ENCODE assay signal across 20 cellular contexts in the genomic region with DNA sequence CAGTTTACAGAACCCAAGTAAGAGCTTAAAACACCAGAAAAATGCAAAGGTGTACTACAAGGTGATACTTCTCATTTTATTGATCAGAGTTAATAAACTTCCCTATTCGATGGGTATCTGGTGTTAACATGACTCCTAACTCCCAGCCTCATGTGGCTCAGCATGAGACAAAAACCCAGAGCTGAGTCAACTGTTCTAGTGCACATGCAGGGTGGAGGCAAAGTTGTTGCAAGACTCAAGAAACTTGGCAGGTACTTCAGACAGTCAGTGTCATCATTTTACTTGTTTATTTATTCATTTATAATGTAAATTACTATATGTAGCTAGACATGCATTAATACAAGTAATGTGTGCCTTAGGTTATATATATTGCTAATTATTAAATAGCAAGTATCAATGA.
DNase-seq lines count a peak whose midpoint lies in the region; FAIRE-seq and TF ChIP-seq lines count a peak whose summit lies in the region.
"Had no signal": no experiment of that assay in that cellular context is flagged by ENCODE, and none has a peak within 500 bp of the region (broad histone marks: within the 10 kb centered on the region; RNA-seq: fewer than 3 reads in every experiment).

No MANE protein-coding gene starts in this region.

- H3K36me3 ChIP-seq in ACC112 (ENCODE audit: insufficient read depth, low read length) = no peaks in the 10 kb centered on the region
- H3K36me3 ChIP-seq in astrocyte (ENCODE audit: insufficient read depth, low read length) = no peaks in the 10 kb centered on the region
- no peaks in the 10 kb centered on the region for H3K36me3 ChIP-seq in small intestine (ENCODE audit: control insufficient read depth in 2 of 2, insufficient read depth in 2 of 2, low read length in 2 of 2)
- H3K36me3 ChIP-seq in right atrium auricular region = no peaks in the 10 kb centered on the region
- no peaks in the 10 kb centered on the region for H3K36me3 ChIP-seq in ascending aorta
- H3K36me3 ChIP-seq: gastroesophageal sphincter, prostate gland, uterus had no signal

- H3K9ac ChIP-seq in astrocyte (ENCODE audit: low read length) = no peak overlapping the region

- no peak overlapping the region for H3K27ac Mint-ChIP-seq in astrocyte (ENCODE audit: unreplicated experiment)
- H3K27ac Mint-ChIP-seq: naive thymus-derived CD4-positive, alpha-beta T cell had no signal

- H3K4me1 Mint-ChIP-seq in astrocyte (ENCODE audit: low read depth, unreplicated experiment) = peaks cover 10% of the 10 kb centered on the region
- H3K4me1 Mint-ChIP-seq: naive thymus-derived CD4-positive, alpha-beta T cell had no signal

- no peak overlapping the region for H2AFZ ChIP-seq in ACC112 (ENCODE audit: low read length, unreplicated experiment)
- no peak overlapping the region for H2AFZ ChIP-seq in astrocyte (ENCODE audit: low read depth, low read length)

- no peaks in the 10 kb centered on the region for H3K36me3 Mint-ChIP-seq in astrocyte (ENCODE audit: low read depth, unreplicated experiment)
- H3K36me3 Mint-ChIP-seq: naive thymus-derived CD4-positive, alpha-beta T cell had no signal

- TF ChIP-seq CTCF in HFF-Myc (IDR thresholded peaks at IDR 0.05; ENCODE audit: low read depth, low read length, missing control alignments) (no peak), astrocyte (IDR thresholded peaks at IDR 0.05; ENCODE audit: insufficient read depth, low read depth, low read length) (no peak), fibroblast of the aortic adventitia (IDR thresholded peaks at IDR 0.05; ENCODE audit: insufficient read depth, low read length) (no peak), right atrium auricular region (IDR thresholded peaks at IDR 0.05) (no peak), ascending aorta (IDR thresholded peaks at IDR 0.05) (no peak)

- intact Hi-C loops in ascending aorta (cut with DNase I) = no loop called here

- no peaks in the 10 kb centered on the region for H3K27me3 ChIP-seq in ACC112 (ENCODE audit: insufficient read depth, low read length)
- no peaks in the 10 kb centered on the region for H3K27me3 ChIP-seq in astrocyte (ENCODE audit: insufficient read depth, low read length)
- H3K27me3 ChIP-seq in small intestine (ENCODE audit: control insufficient read depth in 2 of 2, insufficient read depth in 2 of 2, low read length in 2 of 2) = no peaks in the 10 kb centered on the region
- no peaks in the 10 kb centered on the region for H3K27me3 ChIP-seq in right atrium auricular region
- H3K27me3 ChIP-seq in ascending aorta = no peaks in the 10 kb centered on the region
- H3K27me3 ChIP-seq: body of pancreas, gastroesophageal sphincter, uterus had no signal

- no peaks in the 10 kb centered on the region for H3K9me3 Mint-ChIP-seq in astrocyte (ENCODE audit: unreplicated experiment)

- H3K4me2 ChIP-seq in astrocyte (ENCODE audit: low read length) = no peak overlapping the region

- DNase-seq in HFF-Myc (ENCODE audit: extremely low read depth, low read depth) (peak; percentile 12), astrocyte (ENCODE audit: low read depth) (peak; percentile 41), fibroblast of the aortic adventitia (ENCODE audit: low read depth) (peak; percentile 62), small intestine (no peak), right atrium auricular region (ENCODE audit: low spot score) (no peak), ascending aorta (ENCODE audit: low spot score in 2 of 2) (no peak)
- DNase-seq in activated T-cell treated with anti-CD3 and anti-CD28 coated beads, Interleukin-2, amount 50 U/mL, for 48 hours = no peak
- DNase-seq: activated CD4-positive, alpha-beta T cell treated with anti-CD3 and anti-CD28 coated beads for 4 hours; activated CD8-positive, alpha-beta memory T cell treated with anti-CD3 and anti-CD28 coated beads, Interleukin-2, amount 50 U/mL, for 4 hours; body of pancreas; GOT3; Karpas-422; naive thymus-derived CD4-positive, alpha-beta T cell; NCI-H1436; T1000; uterus had no signal

- no peaks in the 10 kb centered on the region for H3K79me2 ChIP-seq in ACC112 (ENCODE audit: control insufficient read depth, insufficient read depth, low read length, unreplicated experiment)
- H3K79me2 ChIP-seq in astrocyte (ENCODE audit: insufficient read depth, low read length) = no peaks in the 10 kb centered on the region

- FAIRE-seq in astrocyte (lab: Jason Lieb, UNC) (no peak), small intestine (lab: Jason Lieb, UNC) (no peak)
- FAIRE-seq: GM12891 had no signal

- H3K27me3 Mint-ChIP-seq in astrocyte (ENCODE audit: low read depth, unreplicated experiment) = no peaks in the 10 kb centered on the region
- H3K27me3 Mint-ChIP-seq: naive thymus-derived CD4-positive, alpha-beta T cell had no signal

- no peaks in the 10 kb centered on the region for H4K20me1 ChIP-seq in astrocyte (ENCODE audit: insufficient read depth, low read length)

- no peaks in the 10 kb centered on the region for H3K9me3 ChIP-seq in astrocyte (ENCODE audit: insufficient read depth, low read depth, low read length)
- H3K9me3 ChIP-seq in small intestine (ENCODE audit: control insufficient read depth, low read depth) = no peaks in the 10 kb centered on the region
- no peaks in the 10 kb centered on the region for H3K9me3 ChIP-seq in right atrium auricular region
- H3K9me3 ChIP-seq in ascending aorta = no peaks in the 10 kb centered on the region
- H3K9me3 ChIP-seq: body of pancreas, gastroesophageal sphincter, prostate gland, uterus had no signal

- H3K4me3 ChIP-seq in ACC112 (ENCODE audit: low read depth, low read length) = no peak overlapping the region
- no peak overlapping the region for H3K4me3 ChIP-seq in HFF-Myc (replicated peaks; ENCODE audit: low read depth, low read length)
- no peak overlapping the region for H3K4me3 ChIP-seq in astrocyte (ENCODE audit: insufficient read depth, low read depth, low read length)
- H3K4me3 ChIP-seq in fibroblast of the aortic adventitia (ENCODE audit: low read depth, low read length) = no peak overlapping the region
- no peak overlapping the region for H3K4me3 ChIP-seq in small intestine (ENCODE audit: low read depth in 1 of 2, low read length in 2 of 2)
- H3K4me3 ChIP-seq in right atrium auricular region = no peak overlapping the region
- H3K4me3 ChIP-seq in ascending aorta = no peak overlapping the region
- H3K4me3 ChIP-seq: body of pancreas, gastroesophageal sphincter, prostate gland, uterus had no signal

- no peak overlapping the region for H3K4me3 Mint-ChIP-seq in astrocyte (ENCODE audit: unreplicated experiment)
- H3K4me3 Mint-ChIP-seq: naive thymus-derived CD4-positive, alpha-beta T cell had no signal

- H3K27ac ChIP-seq in ACC112 (ENCODE audit: low read depth, low read length) = peak overlapping the region; percentile 83
- no peak overlapping the region for H3K27ac ChIP-seq in astrocyte (ENCODE audit: low read depth, low read length)
- H3K27ac ChIP-seq in small intestine (ENCODE audit: low read depth in 1 of 2, low read length in 1 of 2) = no peak overlapping the region
- no peak overlapping the region for H3K27ac ChIP-seq in right atrium auricular region
- no peak overlapping the region for H3K27ac ChIP-seq in ascending aorta
- H3K27ac ChIP-seq: body of pancreas, gastroesophageal sphincter, prostate gland, uterus had no signal

- H3K4me1 ChIP-seq in ACC112 (ENCODE audit: control insufficient read depth, insufficient read depth, low read length, unreplicated experiment) (peaks cover 33% of the 10 kb centered on the region), astrocyte (ENCODE audit: insufficient read depth, low read length) (peaks cover 9% of the 10 kb centered on the region), small intestine (ENCODE audit: control insufficient read depth in 2 of 2, insufficient read depth in 1 of 2, low read depth in 1 of 2, low read length in 1 of 2) (no peaks in the 10 kb centered on the region), right atrium auricular region (no peaks in the 10 kb centered on the region), ascending aorta (no peaks in the 10 kb centered on the region)
- H3K4me1 ChIP-seq: body of pancreas, gastroesophageal sphincter, prostate gland, uterus had no signal

- 23 to 49% (median 47%) methylated on average over 1 of the region's 1 CpG for WGBS in small intestine, 3 donors

Comparison
In these comparisons a context has a peak if more than half of its experiments do, and no peak if none do; other contexts are left out.
1. DNase-seq: peak in HFF-Myc (single experiment), astrocyte (single experiment) and fibroblast of the aortic adventitia (single experiment); none in small intestine (single experiment), right atrium auricular region (single experiment), activated T-cell treated with anti-CD3 and anti-CD28 coated beads, Interleukin-2, amount 50 U/mL, for 48 hours (0 of 2) and ascending aorta (0 of 2).